ENCODE assay signal across 8 cellular contexts in genomic region chr19:55385749-55386514, GRCh38. TPM values are rescaled to one million over a fixed set of nuclear protein-coding genes. Genes with fewer than 3 reads are reported as not detected.
DNase-seq lines count a peak whose midpoint lies in the region; ATAC-seq, FAIRE-seq and TF ChIP-seq lines count a peak whose summit lies in the region.

Gene RPL28 (plus strand): TSS chr19:55385932. CDS start chr19:55386358, 426 bp downstream.

- H4K20me1 ChIP-seq in keratinocyte (ENCODE audit: control insufficient read depth, extremely low read depth, insufficient read depth, low read length): peaks cover 39% of the 10 kb centered on the region

- peak within 1 kb of the TSS; percentile 98 for H2AFZ ChIP-seq in keratinocyte (ENCODE audit: control insufficient read depth, low read length)

- CTCF ChIA-PET in AG04450 (lab: Charles Lee): no interaction called here

- FAIRE-seq in keratinocyte (lab: Jason Lieb, UNC): peak; percentile 72

- dilution Hi-C loops in keratinocyte (cut with MboI; ENCODE audit: extremely low pct_ligation_motif_present, low sequenced_read_pairs): no loop called here

- TF ChIP-seq CTCF in AG04450 (IDR thresholded peaks at IDR 0.05; ENCODE audit: low read depth, low read length) (no peak), keratinocyte (optimal IDR thresholded peaks at IDR 0.05 in 1 of 3, IDR thresholded peaks at IDR 0.05 in 1 of 3, conservative IDR thresholded peaks at IDR 0.05 in 1 of 3; ENCODE audit: extremely low read depth in 1 of 3, insufficient read depth in 2 of 3, low read length in 3 of 3) (peak in 1 of 3 experiments; percentile 14)

- H3K9me3 ChIP-seq in AG04450 (ENCODE audit: control insufficient read depth, insufficient read depth, low read length) (peaks cover 4% of the 10 kb centered on the region; the same call in 1 of the 2 replicates), keratinocyte (ENCODE audit: control insufficient read depth, low read depth, low read length) (no peaks in the 10 kb centered on the region)

- no peaks in the 10 kb centered on the region for H3K27me3 ChIP-seq in AG04450 (ENCODE audit: control insufficient read depth, insufficient read depth, low read length)
- H3K27me3 ChIP-seq in keratinocyte (ENCODE audit: control insufficient read depth, extremely low read depth, insufficient read depth, low read length): no peaks in the 10 kb centered on the region

- H3K79me2 ChIP-seq in keratinocyte (ENCODE audit: control insufficient read depth, insufficient read depth, low read length): peaks cover 48% of the 10 kb centered on the region

- H3K27ac ChIP-seq in AG04450 (ENCODE audit: low read depth, low read length) (peak within 1 kb of the TSS; percentile 93), keratinocyte (ENCODE audit: control insufficient read depth, insufficient read depth, low read length) (peak within 1 kb of the TSS; percentile 95)

- peak; percentile 95 for DNase-seq in AG04450 (ENCODE audit: low read depth, low spot score)
- DNase-seq in NCI-H446 treated with DMSO at 0.1 percent for 48 hours (lab: John Stamatoyannopoulos, UW): peak; percentile 96
- DNase-seq in activated CD4-positive, CD25-positive, alpha-beta regulatory T cell treated with anti-CD3 and anti-CD28 coated beads, Interleukin-2, amount 50 U/mL, for 72 hours: peak; percentile 98
- DNase-seq in cerebellar nuclear complex (lab: John Stamatoyannopoulos, UW): peak; percentile 73 to 94
- DNase-seq in keratinocyte (ENCODE audit: low read depth, low spot score): peak; percentile 77
- DNase-seq in stimulated activated CD4-positive, alpha-beta T cell treated with anti-CD3 and anti-CD28 coated beads, Interleukin-15, amount 100 ng/mL, for 24 hours: peak; percentile 98

- ATAC-seq in GM18873 (IDR thresholded peaks at IDR 0.05; ENCODE audit: low FRiP score, unreplicated experiment): peak; percentile 66
- peak; percentile 71 for ATAC-seq in HG03139 (IDR thresholded peaks at IDR 0.05; ENCODE audit: unreplicated experiment)

- peaks cover 35% of the 10 kb centered on the region in 2 experiments for H3K36me3 ChIP-seq in keratinocyte (ENCODE audit: control insufficient read depth in 2 of 2, extremely low read depth in 1 of 2, insufficient read depth in 2 of 2, low read length in 2 of 2)

- H3K9ac ChIP-seq in keratinocyte (ENCODE audit: control insufficient read depth, extremely low read depth, insufficient read depth, low read length): peak within 1 kb of the TSS; percentile 92

- H3K4me2 ChIP-seq in keratinocyte (ENCODE audit: control insufficient read depth, extremely low read depth, insufficient read depth, low read depth, low read length): peak within 1 kb of the TSS; percentile 93

- H3K9me1 ChIP-seq in keratinocyte (ENCODE audit: control insufficient read depth, extremely low read depth, insufficient read depth, low read length): peaks cover 12% of the 10 kb centered on the region

- POLR2A ChIA-PET in AG04450 (lab: Yijun Ruan, JAX): interaction anchor here (0.9 to 10.3 kb wide), 3 partner anchors 17 to 47 kb away, joined by 3 to 93 read pairs (median 4); partner anchors contain the start of genes KMT5C and UBE2S

- H3K4me1 ChIP-seq in keratinocyte (ENCODE audit: control insufficient read depth, extremely low read depth, insufficient read depth, low read length): peaks cover 25% of the 10 kb centered on the region

- H3K4me3 ChIP-seq in AG04450 (ENCODE audit: low read depth, low read length) (peak within 1 kb of the TSS; percentile 99), keratinocyte (ENCODE audit: control insufficient read depth in 2 of 3, extremely low read depth in 1 of 3, insufficient read depth in 2 of 3, low read depth in 1 of 3, low read length in 3 of 3) (peak within 1 kb of the TSS; percentile 76 to 97 (median 94))

RNA-seq across cellular contexts. Expression of gene RPL28, which starts in this region (rescaled TPM):
- polyA plus RNA-seq in AG04450 (2011; rRNA removed): 325 and 535 TPM in 2 replicates
- 998 and 1,283 TPM in 2 replicates for polyA minus RNA-seq in AG04450 (2011; rRNA and poly(A)+ RNA removed)
- polyA plus RNA-seq in keratinocyte: 282 to 1,011 TPM (median 432 TPM) in 3 replicates
- polyA plus RNA-seq in keratinocyte (2011; ENCODE audit: low read depth): 1,408 TPM
- polyA plus RNA-seq in keratinocyte (2011; cell fraction: cytosol; rRNA removed): 386 and 941 TPM in 2 replicates
- polyA plus RNA-seq in keratinocyte (2011; cell fraction: nucleus; rRNA removed): 156 and 225 TPM in 2 replicates
- polyA plus RNA-seq in keratinocyte (2012; ENCODE audit: low replicate concordance): 1,660 and 2,244 TPM in 2 replicates
- 421 to 920 TPM (median 581 TPM) in 3 replicates for polyA minus RNA-seq in keratinocyte
- polyA minus RNA-seq in keratinocyte (2011; cell fraction: cytosol; rRNA and poly(A)+ RNA removed): 2,342 TPM
- polyA minus RNA-seq in keratinocyte (2011; cell fraction: nucleus; rRNA and poly(A)+ RNA removed): 93.7 and 95.8 TPM in 2 replicates

Comparison
In these comparisons a context has a peak if more than half of its experiments do, and no peak if none do; other contexts are left out.
1. Peak in every context shown above with its lines: DNase-seq, ATAC-seq, H3K4me3 ChIP-seq and H3K27ac ChIP-seq.